ENCODE assay signal across 24 cellular contexts in the genomic region with DNA sequence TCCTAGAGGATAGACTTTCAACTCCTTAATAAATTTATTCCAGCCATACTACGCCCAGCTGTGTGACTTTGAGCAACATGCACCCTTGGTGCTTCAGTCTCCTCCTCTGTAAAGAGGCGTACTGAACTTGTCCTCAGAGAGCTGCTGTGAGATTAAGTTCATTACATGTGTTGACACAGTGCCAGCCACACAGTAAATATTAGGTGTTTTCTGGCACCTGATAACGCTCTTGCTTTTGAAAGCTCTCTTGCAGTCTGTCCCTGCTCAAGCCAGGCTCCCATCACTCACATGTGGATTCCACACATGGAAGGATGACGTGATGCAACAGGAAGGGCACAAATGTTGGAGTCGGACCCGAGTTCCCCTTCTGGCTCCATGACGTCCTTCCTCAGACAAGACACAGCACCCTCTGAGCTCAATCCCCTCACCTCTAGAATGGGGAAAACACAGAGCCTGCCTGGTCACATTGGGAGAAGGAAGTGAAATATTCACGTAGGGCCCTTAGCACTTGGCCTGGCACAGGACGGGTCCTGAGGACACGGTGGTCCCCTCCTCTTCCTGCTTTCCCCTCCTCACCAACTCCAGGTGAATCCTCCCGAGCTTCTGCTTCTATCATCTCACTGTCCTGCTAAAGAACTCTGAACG. TPM values are rescaled to one million over a fixed set of nuclear protein-coding genes. Genes with fewer than 3 reads are reported as not detected.
A peak's percentile ranks its signal among the peaks of the same experiment; 100 is the strongest.
DNase-seq lines count a peak whose midpoint lies in the region; ATAC-seq, FAIRE-seq and TF ChIP-seq lines count a peak whose summit lies in the region.
"Had no signal": no experiment of that assay in that cellular context is flagged by ENCODE, and none has a peak within 500 bp of the region (broad histone marks: within the 10 kb centered on the region; RNA-seq: fewer than 3 reads in every experiment).

No MANE protein-coding gene starts in this region.

- peaks cover 77% of the 10 kb centered on the region for H3K36me3 Mint-ChIP-seq in activated B cell treated with CpG ODN at 0.5 μM for 24 hours (ENCODE audit: low read depth)
- H3K36me3 Mint-ChIP-seq in chondrocyte (ENCODE audit: low read depth), result peaks cover 3% of the 10 kb centered on the region

- intact Hi-C loops in activated B cell treated with CpG ODN at 0.5 μM for 24 hours (cut with micrococcal nuclease), result no loop called here
- intact Hi-C loops in left colon (cut with DNase I, micrococcal nuclease), result no loop called here

- TF ChIP-seq CTCF in activated B cell treated with CpG ODN at 0.5 μM for 24 hours (IDR thresholded peaks at IDR 0.05) (no peak), omental fat pad (IDR thresholded peaks at IDR 0.05) (no peak), chondrocyte (IDR thresholded peaks at IDR 0.05) (no peak)

- H3K27ac Mint-ChIP-seq in activated B cell treated with CpG ODN at 0.5 μM for 24 hours (peak overlapping the region; percentile 4), chondrocyte (ENCODE audit: unreplicated experiment) (no peak overlapping the region)
- H3K27ac Mint-ChIP-seq: CD8-positive, alpha-beta T cell; GM23338 had no signal

- DNase-seq in activated effector memory CD4-positive, alpha-beta T cell treated with anti-CD3 and anti-CD28 coated beads, Interleukin-2, amount 50 U/mL, for 16 hours, result peak; percentile 30
- no peak for DNase-seq in activated effector memory CD4-positive, alpha-beta T cell treated with Interleukin-2 at 50 U/mL for 16 hours
- no peak for DNase-seq in activated B cell treated with CpG ODN at 0.5 μM for 24 hours
- DNase-seq in omental fat pad (ENCODE audit: low spot score), result no peak
- no peak for DNase-seq in urothelium cell line (ENCODE audit: low spot score)
- DNase-seq in chondrocyte (ENCODE audit: low spot score), result no peak
- DNase-seq in NCI-H2029 (lab: John Stamatoyannopoulos, UW), result no peak
- DNase-seq in left colon, result no peak
- DNase-seq: Calu3; CD8-positive, alpha-beta T cell; DMS53; EL; HCEC 1CT; NCI-H1105 treated with DMSO at 0.1 percent for 48 hours; NCI-H1694; NCI-H2107; NCI-H226; NCI-H524; NCI-H82 had no signal

- H3K27me3 Mint-ChIP-seq in activated B cell treated with CpG ODN at 0.5 μM for 24 hours (no peaks in the 10 kb centered on the region), chondrocyte (ENCODE audit: low read depth) (peaks cover 11% of the 10 kb centered on the region)

- ATAC-seq in activated B cell treated with CpG ODN at 0.5 μM for 24 hours (ENCODE audit: low read depth), result no peak
- ATAC-seq in omental fat pad (ENCODE audit: low FRiP score), result peak; percentile 10
- ATAC-seq in left colon, result no peak
- ATAC-seq: CD8-positive, alpha-beta T cell; GM12878; GM23338 had no signal

- peaks cover 69% of the 10 kb centered on the region for H3K4me1 Mint-ChIP-seq in activated B cell treated with CpG ODN at 0.5 μM for 24 hours
- no peaks in the 10 kb centered on the region for H3K4me1 Mint-ChIP-seq in chondrocyte (ENCODE audit: low read depth)

- peaks cover under 1% of the 10 kb centered on the region for H3K9me3 Mint-ChIP-seq in activated B cell treated with CpG ODN at 0.5 μM for 24 hours
- H3K9me3 Mint-ChIP-seq in chondrocyte (ENCODE audit: low read depth), result no peaks in the 10 kb centered on the region
- H3K9me3 Mint-ChIP-seq: CD8-positive, alpha-beta T cell; GM23338 had no signal

- CTCF ChIA-PET in activated B cell treated with CpG ODN at 0.5 μM for 24 hours (lab: Charles Lee), result interaction anchor here (1.6 to 2.7 kb wide), 2 partner anchors 10 to 29 kb away, joined by 6 to 11 read pairs; no protein-coding TSS in a partner anchor

- no peak overlapping the region for H3K4me3 Mint-ChIP-seq in activated B cell treated with CpG ODN at 0.5 μM for 24 hours
- no peak overlapping the region for H3K4me3 Mint-ChIP-seq in chondrocyte (ENCODE audit: unreplicated experiment)
- H3K4me3 Mint-ChIP-seq: CD8-positive, alpha-beta T cell; GM23338 had no signal

- peak; percentile 9 for FAIRE-seq in urothelium cell line (lab: Jason Lieb, UNC)
- FAIRE-seq: A204.1, GM12878, GM19239 had no signal

- POLR2A ChIA-PET in activated B cell treated with CpG ODN at 0.5 μM for 24 hours (lab: Charles Lee), result interaction anchor here (1.0 to 2.4 kb wide), 2 partner anchors 8 to 11 kb away, joined by 6 to 9 read pairs; a partner anchor contains a TSS

RNA-seq across cellular contexts. Expression of a gene that starts 7.7 kb away (rescaled TPM):
- total RNA-seq in activated B cell treated with CpG ODN at 0.5 μM for 24 hours (38.6 and 39.2 TPM in 2 replicates), omental fat pad (1 to 10 TPM in 3 of 4 donors, not detected in 1; 1.1 to 4.6 (median 1.8) TPM), chondrocyte (0.12 to 0.22 TPM in 2 of 3 replicates, not detected in the other), left colon (10 to 100 TPM; 11.3 to 23.2 TPM)
- total RNA-seq: SJSA1 had no signal

RNA-seq across cellular contexts. Expression of a gene that starts 36.4 kb away (rescaled TPM):
- 0.09 TPM in 1 of 2 replicates, not detected in the other for total RNA-seq in activated B cell treated with CpG ODN at 0.5 μM for 24 hours
- total RNA-seq in omental fat pad, result 1 to 10 TPM in 1 of 4 donors, under 1 TPM in 3; 0.12 to 1.2 (median 0.39) TPM
- not detected in 3 replicates for total RNA-seq in chondrocyte
- total RNA-seq in left colon, result 10 to 100 TPM; 26.6 to 40.0 TPM
- total RNA-seq: CD8-positive, alpha-beta T cell; GM12878 had no signal

Comparison
In these comparisons a context has a peak if more than half of its experiments do, and no peak if none do; other contexts are left out.
1. RNA of a gene that starts 36.4 kb away (total RNA-seq): 26.6 to 40.0 TPM in left colon; 0.12 to 1.2 TPM in omental fat pad, 0.09 TPM in activated B cell treated with CpG ODN at 0.5 μM for 24 hours and not detected in chondrocyte; every median in the first group is over 10 times any median in the second.